In genomic region chr2:85266424-85267041, GRCh38 we compare ENCODE assay signal across 1 cellular context.
A peak's percentile ranks its signal among the peaks of the same experiment; 100 is the strongest.
TF ChIP-seq lines count a peak whose summit lies in the region.

No MANE protein-coding gene starts in this region.

TF ChIP-seq in K562, 482 proteins besides CTCF, POLR2A, EP300 and RAD21 (continued from another document):
- TF ChIP-seq RBM15 (IDR thresholded peaks at IDR 0.05; ENCODE audit: insufficient read depth, low read length) (no peak), KLF16 (IDR thresholded peaks at IDR 0.05) (0 out of 2 replicates have a peak, but pooled peaks have one; percentile 21), NCOA1 (IDR thresholded peaks at IDR 0.05; ENCODE audit: low read depth) (no peak), GABPA (tag; conservative IDR thresholded peaks at IDR 0.05; ENCODE audit: low read depth) (peak; percentile 57), ZNF239 (CRISPR knock-in tag; IDR thresholded peaks at IDR 0.05) (0 out of 2 replicates have a peak, but pooled peaks have one; percentile 46), MNT (conservative IDR thresholded peaks at IDR 0.05) (0 out of 4 replicates have a peak, but pooled peaks of 1 of the 2 experiments have one; percentile 50), SIRT6 (IDR thresholded peaks at IDR 0.05; ENCODE audit: low read depth, low read length) (no peak), RUNX1 (IDR thresholded peaks at IDR 0.05; ENCODE audit: low read depth) (no peak), MYC (IDR thresholded peaks at IDR 0.05; ENCODE audit: low read depth, low read length) (peak; percentile 52; the same call in 1 of the 2 replicates), MYC (CRISPR knock-in tag; IDR thresholded peaks at IDR 0.05; ENCODE audit: borderline replicate concordance, low read depth) (no peak), CTCFL (IDR thresholded peaks at IDR 0.05; ENCODE audit: borderline replicate concordance, insufficient read depth, low read depth, low read length, poor library complexity, severe bottlenecking) (peak; percentile 43), NFE2L1 (tag; IDR thresholded peaks at IDR 0.05; ENCODE audit: borderline replicate concordance, low read depth) (no peak), NRF1 (conservative IDR thresholded peaks at IDR 0.05 in 1 of 2, IDR thresholded peaks at IDR 0.05 in 1 of 2) (peak; percentile 47 to 56; a peak in 2 of 4 replicates), ETV5 (CRISPR knock-in tag; IDR thresholded peaks at IDR 0.05; ENCODE audit: low read depth) (peak; percentile 83), SMC3 (conservative IDR thresholded peaks at IDR 0.05; ENCODE audit: insufficient read depth, low read depth, low read length) (peak; percentile 78), JUND (IDR thresholded peaks at IDR 0.05; ENCODE audit: borderline replicate concordance, low read depth, low read length) (0 out of 2 replicates have a peak, but pooled peaks have one; percentile 23), JUND (tag; IDR thresholded peaks at IDR 0.05; ENCODE audit: borderline replicate concordance, low read depth, low read length) (no peak), ZNF778 (CRISPR knock-in tag; IDR thresholded peaks at IDR 0.05) (no peak), RCOR1 (IDR thresholded peaks at IDR 0.05; ENCODE audit: borderline replicate concordance in 1 of 2, low read depth in 2 of 2, low read length in 2 of 2) (peak in 1 of 2 experiments; percentile 17; a peak in 1 of 4 replicates), TGIF2 (CRISPR knock-in tag; IDR thresholded peaks at IDR 0.05) (no peak), ETV1 (tag; conservative IDR thresholded peaks at IDR 0.05; ENCODE audit: low read depth) (peak; percentile 90), ZNF639 (CRISPR knock-in tag; conservative IDR thresholded peaks at IDR 0.05 in 1 of 2, IDR thresholded peaks at IDR 0.05 in 1 of 2) (no peak)
